In genomic region chr12:6533653-6534157, GRCh38 we compare ENCODE assay signal across 1 cellular context.
TF ChIP-seq lines count a peak whose summit lies in the region.

No MANE protein-coding gene starts in this region.

TF ChIP-seq in K562, 482 proteins besides CTCF, POLR2A, EP300 and RAD21 (continued from another document and continues in another):
- TF ChIP-seq ZBTB5 (IDR thresholded peaks at IDR 0.05) (no peak), MLLT1 (IDR thresholded peaks at IDR 0.05) (no peak), SOX6 (IDR thresholded peaks at IDR 0.05) (no peak), CBX2 (IDR thresholded peaks at IDR 0.05; ENCODE audit: insufficient read depth, low read length, poor library complexity, severe bottlenecking) (no peak), BHLHE40 (IDR thresholded peaks at IDR 0.05; ENCODE audit: low read length) (0 out of 2 replicates have a peak, but pooled peaks have one; percentile 19), ZBTB11 (CRISPR knock-in tag; IDR thresholded peaks at IDR 0.05) (peak in 1 of 3 experiments; percentile 73; a peak in 1 of 6 replicates), NR2C1 (IDR thresholded peaks at IDR 0.05) (no peak), NR2C1 (tag; IDR thresholded peaks at IDR 0.05) (no peak), TCF15 (CRISPR knock-in tag; IDR thresholded peaks at IDR 0.05) (no peak), NFIC (IDR thresholded peaks at IDR 0.05) (no peak), ZNF740 (CRISPR knock-in tag; IDR thresholded peaks at IDR 0.05) (peak; percentile 58; the same call in 1 of the 2 replicates), ZNF740 (tag; IDR thresholded peaks at IDR 0.05) (no peak), FOXP4 (CRISPR knock-in tag; IDR thresholded peaks at IDR 0.05; ENCODE audit: borderline replicate concordance) (peak; percentile 96), ZNF232 (CRISPR knock-in tag; IDR thresholded peaks at IDR 0.05) (no peak; the same call in 1 of the 2 replicates), MAFK (IDR thresholded peaks at IDR 0.05; ENCODE audit: low read length) (0 out of 2 replicates have a peak, but pooled peaks have one; percentile 14), MBD2 (IDR thresholded peaks at IDR 0.05; ENCODE audit: borderline replicate concordance, low read depth) (0 out of 2 replicates have a peak, but pooled peaks have one; percentile 24), HDAC8 (tag; IDR thresholded peaks at IDR 0.05) (no peak), TGIF2 (CRISPR knock-in tag; IDR thresholded peaks at IDR 0.05) (no peak; the same call in 1 of the 2 replicates), ZNF12 (CRISPR knock-in tag; IDR thresholded peaks at IDR 0.05) (no peak), SIN3A (IDR thresholded peaks at IDR 0.05; ENCODE audit: borderline replicate concordance in 2 of 2, control insufficient read depth in 1 of 2, low read depth in 2 of 2, low read length in 2 of 2) (no peak), E2F5 (CRISPR knock-in tag; IDR thresholded peaks at IDR 0.05) (0 out of 2 replicates have a peak, but pooled peaks have one; percentile 85), MAZ (CRISPR knock-in tag; conservative IDR thresholded peaks at IDR 0.05 in 1 of 2, IDR thresholded peaks at IDR 0.05 in 1 of 2) (peak; percentile 64 to 85; a peak in 3 of 4 replicates), HNRNPUL1 (IDR thresholded peaks at IDR 0.05; ENCODE audit: low read length) (no peak), DMBX1 (CRISPR knock-in tag; IDR thresholded peaks at IDR 0.05; ENCODE audit: borderline replicate concordance) (no peak), SRSF1 (IDR thresholded peaks at IDR 0.05; ENCODE audit: low read depth, low read length) (no peak), CHCHD3 (CRISPR knock-in tag; IDR thresholded peaks at IDR 0.05) (no peak), TFAP4 (CRISPR knock-in tag; IDR thresholded peaks at IDR 0.05; ENCODE audit: borderline replicate concordance) (no peak), MCM3 (IDR thresholded peaks at IDR 0.05) (no peak), ZNF609 (CRISPR knock-in tag; IDR thresholded peaks at IDR 0.05; ENCODE audit: borderline replicate concordance) (peak; percentile 25; the same call in 1 of the 2 replicates), CREM (IDR thresholded peaks at IDR 0.05; ENCODE audit: low read depth) (no peak), HDAC1 (IDR thresholded peaks at IDR 0.05) (no peak), ILK (tag; IDR thresholded peaks at IDR 0.05; ENCODE audit: borderline replicate concordance, low read depth) (no peak), RERE (CRISPR knock-in tag; IDR thresholded peaks at IDR 0.05; ENCODE audit: borderline replicate concordance) (peak; percentile 35; the same call in 1 of the 2 replicates), ESRRA (IDR thresholded peaks at IDR 0.05; ENCODE audit: borderline replicate concordance, low read depth) (peak; percentile 84), ZNF644 (tag; IDR thresholded peaks at IDR 0.05; ENCODE audit: low read depth) (no peak)
